In genomic region chr2:85615413-85615728, GRCh38 we compare ENCODE assay signal across 2 cellular contexts.
TF ChIP-seq lines count a peak whose summit lies in the region.

No MANE protein-coding gene starts in this region.

TF ChIP-seq in IMR-90, 13 proteins besides CTCF, POLR2A, EP300 and RAD21:
- TF ChIP-seq RCOR1 (IDR thresholded peaks at IDR 0.05; ENCODE audit: insufficient replicate concordance, low read length) (no peak), BHLHE40 (IDR thresholded peaks at IDR 0.05; ENCODE audit: low read depth, low read length) (no peak), ELK1 (IDR thresholded peaks at IDR 0.05; ENCODE audit: borderline replicate concordance, low read depth, low read length) (no peak), MAFK (IDR thresholded peaks at IDR 0.05; ENCODE audit: low read depth, low read length) (no peak), RFX5 (IDR thresholded peaks at IDR 0.05; ENCODE audit: low read depth, low read length) (no peak), NFE2L2 (IDR thresholded peaks at IDR 0.05; ENCODE audit: low read depth, low read length) (no peak), MAZ (IDR thresholded peaks at IDR 0.05; ENCODE audit: borderline replicate concordance, low read depth, low read length) (no peak), CEBPB (IDR thresholded peaks at IDR 0.05; ENCODE audit: low read depth, low read length) (no peak), USF2 (IDR thresholded peaks at IDR 0.05; ENCODE audit: low read depth, low read length) (no peak), MXI1 (IDR thresholded peaks at IDR 0.05; ENCODE audit: borderline replicate concordance, low read depth, low read length) (no peak), SMC3 (IDR thresholded peaks at IDR 0.05; ENCODE audit: low read depth, low read length) (no peak), FOS (IDR thresholded peaks at IDR 0.05; ENCODE audit: low read depth, low read length) (no peak), CHD1 (IDR thresholded peaks at IDR 0.05; ENCODE audit: low read depth, low read length) (no peak)

TF ChIP-seq in K562, 482 proteins besides CTCF, POLR2A, EP300 and RAD21:
- TF ChIP-seq NFE2L1 (tag; IDR thresholded peaks at IDR 0.05; ENCODE audit: borderline replicate concordance, low read depth) (no peak), SMARCA4 (IDR thresholded peaks at IDR 0.05) (no peak), MBD2 (IDR thresholded peaks at IDR 0.05; ENCODE audit: borderline replicate concordance, low read depth) (no peak), ZNF740 (CRISPR knock-in tag; IDR thresholded peaks at IDR 0.05) (no peak), ZNF740 (tag; IDR thresholded peaks at IDR 0.05) (no peak), TCF7 (IDR thresholded peaks at IDR 0.05; ENCODE audit: borderline replicate concordance) (no peak), HDAC8 (tag; IDR thresholded peaks at IDR 0.05) (no peak), POLR3A (IDR thresholded peaks at IDR 0.05; ENCODE audit: borderline replicate concordance, extremely low read depth, insufficient read depth, insufficient read length) (no peak), CCNT2 (IDR thresholded peaks at IDR 0.05; ENCODE audit: borderline replicate concordance, extremely low read depth, insufficient read length, low read depth, low read length) (no peak), XRCC5 (IDR thresholded peaks at IDR 0.05; ENCODE audit: low read depth, low read length) (no peak), ATF2 (CRISPR knock-in tag; IDR thresholded peaks at IDR 0.05) (no peak), CBX5 (IDR thresholded peaks at IDR 0.05; ENCODE audit: borderline replicate concordance, low read depth) (no peak), NBN (IDR thresholded peaks at IDR 0.05; ENCODE audit: low read depth) (0 out of 2 replicates have a peak, but pooled peaks have one; percentile 0), DDX20 (tag; IDR thresholded peaks at IDR 0.05; ENCODE audit: low read depth) (no peak), ZBTB11 (CRISPR knock-in tag; IDR thresholded peaks at IDR 0.05) (no peak), ZNF592 (IDR thresholded peaks at IDR 0.05) (no peak), E4F1 (CRISPR knock-in tag; IDR thresholded peaks at IDR 0.05; ENCODE audit: borderline replicate concordance) (no peak), HLTF (IDR thresholded peaks at IDR 0.05) (0 out of 2 replicates have a peak, but pooled peaks have one; percentile 16), ZNF253 (CRISPR knock-in tag; conservative IDR thresholded peaks at IDR 0.05) (no peak), ZNF224 (CRISPR knock-in tag; IDR thresholded peaks at IDR 0.05) (no peak), MYBL2 (IDR thresholded peaks at IDR 0.05; ENCODE audit: low read depth) (no peak), MYBL2 (CRISPR knock-in tag; IDR thresholded peaks at IDR 0.05; ENCODE audit: borderline replicate concordance) (no peak), MEF2A (IDR thresholded peaks at IDR 0.05; ENCODE audit: control insufficient read depth, low read depth, low read length) (no peak), MNT (conservative IDR thresholded peaks at IDR 0.05) (no peak), GTF2A2 (tag; IDR thresholded peaks at IDR 0.05) (no peak), NCOA6 (IDR thresholded peaks at IDR 0.05) (no peak), MLLT1 (IDR thresholded peaks at IDR 0.05) (peak in 1 of 2 experiments; percentile 91; a peak in 2 of 4 replicates)
